Comparison of ENCODE assay signal across 9 cellular contexts in genomic region chr11:77127674-77127968, GRCh38. TPM values are rescaled to one million over a fixed set of nuclear protein-coding genes. Genes with fewer than 3 reads are reported as not detected.
A peak's percentile ranks its signal among the peaks of the same experiment; 100 is the strongest.
DNase-seq lines count a peak whose midpoint lies in the region; ATAC-seq and TF ChIP-seq lines count a peak whose summit lies in the region.
"Had no signal": no experiment of that assay in that cellular context is flagged by ENCODE, and none has a peak within 500 bp of the region (broad histone marks: within the 10 kb centered on the region; RNA-seq: fewer than 3 reads in every experiment).

No MANE protein-coding gene starts in this region.

- peak; percentile 2 for ATAC-seq in left lung
- ATAC-seq in GM21447 (IDR thresholded peaks at IDR 0.05; ENCODE audit: unreplicated experiment): no peak

- DNase-seq in activated CD4-positive, alpha-beta memory T cell treated with anti-CD3 and anti-CD28 coated beads for 36 hours: no peak
- DNase-seq in activated CD4-positive, alpha-beta memory T cell treated with anti-CD3 and anti-CD28 coated beads, Interleukin-2, amount 10 ng/mL, durations not matched to agents 7 days and 5 days: no peak
- no peak for DNase-seq in ascending aorta (ENCODE audit: low spot score in 2 of 2)
- DNase-seq in left lung: no peak
- no peak for DNase-seq in testis
- no peak for DNase-seq in SW 1271 (lab: John Stamatoyannopoulos, UW)
- DNase-seq in endothelial cell (ENCODE audit: low spot score): no peak

- intact Hi-C loops in activated CD4-positive, alpha-beta memory T cell treated with anti-CD3 and anti-CD28 coated beads for 36 hours (cut with micrococcal nuclease): loop anchor here (1.0 to 2.0 kb wide), 2 partner anchors 61 to 421 kb away; no protein-coding TSS in a partner anchor
- intact Hi-C loops in ascending aorta (cut with DNase I): loop anchor here (1.0 to 2.0 kb wide), 2 partner anchors 61 to 421 kb away; no protein-coding TSS in a partner anchor
- intact Hi-C loops in left lung (cut with DNase I): loop anchor here in 1 of 2 donors (5.0 kb wide), 1 partner anchor 60 kb away; no protein-coding TSS in a partner anchor
- intact Hi-C loops in testis (cut with DNase I; ENCODE audit: low total_unique reads): loop anchor here (5.0 to 10.0 kb wide), 2 partner anchors 55 to 417 kb away; no protein-coding TSS in a partner anchor

- H3K9me3 ChIP-seq in ascending aorta (no peaks in the 10 kb centered on the region), left lung (no peaks in the 10 kb centered on the region), testis (no peaks in the 10 kb centered on the region)

- no peak overlapping the region for H3K27ac Mint-ChIP-seq in activated CD4-positive, alpha-beta memory T cell treated with anti-CD3 and anti-CD28 coated beads for 36 hours
- no peak overlapping the region for H3K27ac Mint-ChIP-seq in activated CD4-positive, alpha-beta memory T cell treated with anti-CD3 and anti-CD28 coated beads, Interleukin-2, amount 10 ng/mL, durations not matched to agents 7 days and 5 days
- H3K27ac Mint-ChIP-seq in endothelial cell (ENCODE audit: unreplicated experiment): no peak overlapping the region
- H3K27ac Mint-ChIP-seq: T-helper 1 cell treated with Interleukin-12 subunit alpha and Interleukin-12 subunit beta and Interleukin-4 antibody, amounts not matched to agents 30 μg/mL and 1 μg/mL, for 36 hours had no signal

- no peaks in the 10 kb centered on the region for H3K9me3 Mint-ChIP-seq in activated CD4-positive, alpha-beta memory T cell treated with anti-CD3 and anti-CD28 coated beads for 36 hours
- H3K9me3 Mint-ChIP-seq in activated CD4-positive, alpha-beta memory T cell treated with anti-CD3 and anti-CD28 coated beads, Interleukin-2, amount 10 ng/mL, durations not matched to agents 7 days and 5 days: no peaks in the 10 kb centered on the region
- no peaks in the 10 kb centered on the region for H3K9me3 Mint-ChIP-seq in endothelial cell (ENCODE audit: unreplicated experiment)
- H3K9me3 Mint-ChIP-seq: T-helper 1 cell treated with Interleukin-12 subunit alpha and Interleukin-12 subunit beta and Interleukin-4 antibody, amounts not matched to agents 30 μg/mL and 1 μg/mL, for 36 hours had no signal

- POLR2A ChIA-PET in activated CD4-positive, alpha-beta memory T cell treated with anti-CD3 and anti-CD28 coated beads for 36 hours (lab: Charles Lee): interaction anchor here (0.9 kb wide), 1 partner anchor 59 kb away, joined by 4 read pairs; no protein-coding TSS in a partner anchor
- POLR2A ChIA-PET in activated CD4-positive, alpha-beta memory T cell treated with anti-CD3 and anti-CD28 coated beads, Interleukin-2, amount 10 ng/mL, durations not matched to agents 7 days and 5 days (lab: Charles Lee): interaction anchor here (0.6 to 1.1 kb wide), 2 partner anchors 60 to 1218 kb away, joined by 3 read pairs; no protein-coding TSS in a partner anchor

- H3K27ac ChIP-seq in ascending aorta (no peak overlapping the region), left lung (no peak overlapping the region), testis (peak overlapping the region; percentile 6 to 30)

- H3K36me3 Mint-ChIP-seq in activated CD4-positive, alpha-beta memory T cell treated with anti-CD3 and anti-CD28 coated beads for 36 hours: no peaks in the 10 kb centered on the region
- no peaks in the 10 kb centered on the region for H3K36me3 Mint-ChIP-seq in activated CD4-positive, alpha-beta memory T cell treated with anti-CD3 and anti-CD28 coated beads, Interleukin-2, amount 10 ng/mL, durations not matched to agents 7 days and 5 days (ENCODE audit: low read depth)
- peaks cover 7% of the 10 kb centered on the region for H3K36me3 Mint-ChIP-seq in endothelial cell (ENCODE audit: low read depth, unreplicated experiment)

- H3K27me3 ChIP-seq in ascending aorta (no peaks in the 10 kb centered on the region), left lung (peaks cover 0 to 28% of the 10 kb centered on the region in 2 donors), testis (no peaks in the 10 kb centered on the region)

- CTCF ChIA-PET in activated CD4-positive, alpha-beta memory T cell treated with anti-CD3 and anti-CD28 coated beads for 36 hours (lab: Charles Lee): interaction anchor here (0.7 to 5.8 kb wide), 44 partner anchors 9 to 566 kb away, joined by 3 to 149 read pairs (median 5); no protein-coding TSS in a partner anchor
- CTCF ChIA-PET in activated CD4-positive, alpha-beta memory T cell treated with anti-CD3 and anti-CD28 coated beads, Interleukin-2, amount 10 ng/mL, durations not matched to agents 7 days and 5 days (lab: Charles Lee): interaction anchor here (0.6 to 3.5 kb wide), 35 partner anchors 9 to 1003 kb away, joined by 3 to 91 read pairs (median 5); no protein-coding TSS in a partner anchor

- peaks cover 11 to 20% of the 10 kb centered on the region in 2 donors for H3K4me1 ChIP-seq in ascending aorta
- H3K4me1 ChIP-seq in left lung: peaks cover 16% of the 10 kb centered on the region in 2 donors
- peaks cover 48% of the 10 kb centered on the region for H3K4me1 ChIP-seq in testis

- peak overlapping the region; percentile 29 for H3K4me3 Mint-ChIP-seq in activated CD4-positive, alpha-beta memory T cell treated with anti-CD3 and anti-CD28 coated beads for 36 hours
- no peak overlapping the region for H3K4me3 Mint-ChIP-seq in activated CD4-positive, alpha-beta memory T cell treated with anti-CD3 and anti-CD28 coated beads, Interleukin-2, amount 10 ng/mL, durations not matched to agents 7 days and 5 days
- H3K4me3 Mint-ChIP-seq in endothelial cell (ENCODE audit: unreplicated experiment): no peak overlapping the region

- TF ChIP-seq POLR2A in testis (IDR thresholded peaks at IDR 0.05): no peak

- WGBS in testis, 2 donors: 5 to 17% methylated on average over 4 to 6 of the region's 6 CpGs

- H3K27me3 Mint-ChIP-seq in activated CD4-positive, alpha-beta memory T cell treated with anti-CD3 and anti-CD28 coated beads for 36 hours: peaks cover 2% of the 10 kb centered on the region
- H3K27me3 Mint-ChIP-seq in activated CD4-positive, alpha-beta memory T cell treated with anti-CD3 and anti-CD28 coated beads, Interleukin-2, amount 10 ng/mL, durations not matched to agents 7 days and 5 days: peaks cover 3% of the 10 kb centered on the region
- H3K27me3 Mint-ChIP-seq in endothelial cell (ENCODE audit: unreplicated experiment): peaks cover 6% of the 10 kb centered on the region

- H3K36me3 ChIP-seq in ascending aorta: no peaks in the 10 kb centered on the region
- no peaks in the 10 kb centered on the region for H3K36me3 ChIP-seq in left lung
- no peaks in the 10 kb centered on the region for H3K36me3 ChIP-seq in testis (ENCODE audit: low read depth, missing control alignments)

- TF ChIP-seq CTCF in ascending aorta (IDR thresholded peaks at IDR 0.05) (no peak), left lung (IDR thresholded peaks at IDR 0.05) (no peak), testis (IDR thresholded peaks at IDR 0.05) (no peak), endothelial cell (IDR thresholded peaks at IDR 0.05; ENCODE audit: unreplicated experiment) (no peak)

- H3K4me3 ChIP-seq in ascending aorta: peak overlapping the region; percentile 48 to 71
- peak overlapping the region; percentile 9 to 19 for H3K4me3 ChIP-seq in left lung
- H3K4me3 ChIP-seq in testis: peak overlapping the region in 1 of 2 donors; percentile 42

- H3K4me1 Mint-ChIP-seq in activated CD4-positive, alpha-beta memory T cell treated with anti-CD3 and anti-CD28 coated beads for 36 hours (ENCODE audit: low read depth): peaks cover 5% of the 10 kb centered on the region
- H3K4me1 Mint-ChIP-seq in activated CD4-positive, alpha-beta memory T cell treated with anti-CD3 and anti-CD28 coated beads, Interleukin-2, amount 10 ng/mL, durations not matched to agents 7 days and 5 days: peaks cover 4% of the 10 kb centered on the region
- H3K4me1 Mint-ChIP-seq in endothelial cell (ENCODE audit: unreplicated experiment): peaks cover 17% of the 10 kb centered on the region

RNA-seq across cellular contexts. Expression of gene MYO7A, which starts 0.4 kb away (rescaled TPM):
- under 1 TPM; 0.29 to 0.38 TPM for total RNA-seq in activated CD4-positive, alpha-beta memory T cell treated with anti-CD3 and anti-CD28 coated beads for 36 hours
- total RNA-seq in activated CD4-positive, alpha-beta memory T cell treated with anti-CD3 and anti-CD28 coated beads, Interleukin-2, amount 10 ng/mL, durations not matched to agents 7 days and 5 days: under 1 TPM; 0.35 to 0.50 TPM
- total RNA-seq in ascending aorta: 46.4 TPM
- 10 to 100 TPM in 1 of 2 donors, 1 to 10 TPM in 1; 4.8 to 13.5 TPM for total RNA-seq in left lung
- 100 to 1,000 TPM; 161 to 239 TPM for total RNA-seq in testis
- polyA plus RNA-seq in testis (ENCODE audit: insufficient read depth, low read depth, low replicate concordance): 40.1 TPM
- total RNA-seq in endothelial cell (ENCODE audit: unreplicated experiment): 18.3 TPM

RNA-seq across cellular contexts. Expression of gene OMP, which starts 25.0 kb away (rescaled TPM):
- not detected for total RNA-seq in activated CD4-positive, alpha-beta memory T cell treated with anti-CD3 and anti-CD28 coated beads for 36 hours
- not detected for total RNA-seq in activated CD4-positive, alpha-beta memory T cell treated with anti-CD3 and anti-CD28 coated beads, Interleukin-2, amount 10 ng/mL, durations not matched to agents 7 days and 5 days
- not detected for total RNA-seq in ascending aorta
- total RNA-seq in left lung: not detected
- 1 to 10 TPM; 1.7 to 6.7 TPM for total RNA-seq in testis
- not detected for polyA plus RNA-seq in testis (ENCODE audit: insufficient read depth, low read depth, low replicate concordance)
- total RNA-seq in endothelial cell (ENCODE audit: unreplicated experiment): not detected

Comparison
In these comparisons a context has a peak if more than half of its experiments do, and no peak if none do; other contexts are left out.
1. H3K27ac ChIP-seq: peak in testis (2 of 2); none in ascending aorta (0 of 2) and left lung (0 of 2).